Comparison of ENCODE assay signal across 14 cellular contexts in the genomic region with DNA sequence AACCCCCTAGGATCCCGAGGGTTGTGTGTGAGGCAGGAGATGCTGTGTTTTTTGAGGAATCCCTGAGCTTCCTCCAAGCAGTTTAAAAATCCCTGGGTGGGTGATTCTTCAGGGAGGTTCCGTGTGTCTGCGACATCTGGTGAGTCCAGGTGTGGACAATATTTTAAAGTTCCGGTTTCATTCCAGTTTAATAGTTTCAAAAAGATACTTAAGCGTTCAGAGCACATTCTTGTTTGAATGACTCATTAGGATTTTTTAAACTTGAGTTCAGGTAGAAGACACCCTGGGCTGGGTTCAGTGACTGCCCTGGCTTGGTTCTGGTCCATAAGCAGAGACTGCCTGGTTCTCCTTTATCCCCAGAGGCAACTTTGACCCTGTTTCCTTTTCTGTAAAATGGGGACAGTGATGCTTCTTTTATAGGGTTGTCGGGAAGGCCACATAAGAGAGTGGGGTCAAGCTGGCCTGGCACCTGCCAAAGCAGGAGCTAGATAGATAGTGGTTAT.
DNase-seq lines count a peak whose midpoint lies in the region; ATAC-seq and TF ChIP-seq lines count a peak whose summit lies in the region.
"Had no signal": no experiment of that assay in that cellular context is flagged by ENCODE, and none has a peak within 500 bp of the region (broad histone marks: within the 10 kb centered on the region; RNA-seq: fewer than 3 reads in every experiment).

No MANE protein-coding gene starts in this region.

- peaks cover 92% of the 10 kb centered on the region for H3K4me1 Mint-ChIP-seq in dendritic cell treated with granulocyte-macrophage colony-stimulating factor and Interleukin-4, amounts not matched to agents 40 ng/mL and 50 ng/mL, for 4 days (ENCODE audit: low read depth)

- no peak overlapping the region for H3K4me3 Mint-ChIP-seq in dendritic cell treated with granulocyte-macrophage colony-stimulating factor and Interleukin-4, amounts not matched to agents 40 ng/mL and 50 ng/mL, for 4 days
- H3K4me3 Mint-ChIP-seq: neural crest cell had no signal

- peak overlapping the region; percentile 91 for H3K4me2 ChIP-seq in DOHH2 (ENCODE audit: low read length)
- H3K4me2 ChIP-seq in OCI-LY1 (ENCODE audit: low read length), result peak overlapping the region; percentile 82
- H3K4me2 ChIP-seq in skeletal muscle satellite cell (ENCODE audit: low read length), result peak overlapping the region; percentile 68

- H3K27ac Mint-ChIP-seq in dendritic cell treated with granulocyte-macrophage colony-stimulating factor and Interleukin-4, amounts not matched to agents 40 ng/mL and 50 ng/mL, for 4 days, result peak overlapping the region; percentile 12

- H3K9me3 ChIP-seq in DOHH2 (ENCODE audit: control insufficient read depth, insufficient read depth, low read length) (no peaks in the 10 kb centered on the region), OCI-LY1 (ENCODE audit: low read length) (no peaks in the 10 kb centered on the region), skeletal muscle satellite cell (replicated peaks; ENCODE audit: low read length) (no peaks in the 10 kb centered on the region)
- H3K9me3 ChIP-seq: SJCRH30 had no signal

- H3K27ac ChIP-seq in DOHH2 (ENCODE audit: low read depth, low read length) (no peak overlapping the region; the same call in 1 of the 2 replicates), OCI-LY1 (ENCODE audit: low read depth, low read length, poor library complexity, severe bottlenecking) (peak overlapping the region; percentile 94)
- H3K27ac ChIP-seq: HL-60, SJCRH30 had no signal

- H3K27me3 Mint-ChIP-seq in dendritic cell treated with granulocyte-macrophage colony-stimulating factor and Interleukin-4, amounts not matched to agents 40 ng/mL and 50 ng/mL, for 4 days, result no peaks in the 10 kb centered on the region

- no peak for DNase-seq in NCI-H2081 treated with DMSO at 0.1 percent for 48 hours (lab: John Stamatoyannopoulos, UW)
- DNase-seq: activated CD4-positive, alpha-beta T cell treated with anti-CD3 and anti-CD28 coated beads for 4 hours; DMS53; NCI-H446; stimulated activated CD8-positive, alpha-beta memory T cell treated with anti-CD3 and anti-CD28 coated beads, Interleukin-4, amount 100 ng/mL, for 48 hours had no signal

- H3K79me2 ChIP-seq in DOHH2 (ENCODE audit: control insufficient read depth, low read length) (no peaks in the 10 kb centered on the region), OCI-LY1 (ENCODE audit: insufficient read depth, low read length) (no peaks in the 10 kb centered on the region)

- TF ChIP-seq CTCF in DOHH2 (IDR thresholded peaks at IDR 0.05; ENCODE audit: low read depth, low read length, poor library complexity, severe bottlenecking) (no peak), OCI-LY1 (IDR thresholded peaks at IDR 0.05; ENCODE audit: low read length) (no peak)

- H3K4me3 ChIP-seq in DOHH2 (ENCODE audit: low read length) (peak overlapping the region; percentile 51), OCI-LY1 (ENCODE audit: low read depth, low read length, poor library complexity, severe bottlenecking) (peak overlapping the region; percentile 60), skeletal muscle satellite cell (ENCODE audit: low read length) (no peak overlapping the region)
- H3K4me3 ChIP-seq: SJCRH30 had no signal

- H3K9me2 ChIP-seq in DOHH2 (replicated peaks; ENCODE audit: control insufficient read depth, low read length), result no peaks in the 10 kb centered on the region
- H3K9me2 ChIP-seq in OCI-LY1 (ENCODE audit: low read depth, low read length), result no peaks in the 10 kb centered on the region

- no peaks in the 10 kb centered on the region for H4K20me1 ChIP-seq in DOHH2 (ENCODE audit: control insufficient read depth, insufficient read depth, low read depth, low read length)
- H4K20me1 ChIP-seq in OCI-LY1 (ENCODE audit: insufficient read depth, low read length), result no peaks in the 10 kb centered on the region

- ATAC-seq in GM19463 (IDR thresholded peaks at IDR 0.05; ENCODE audit: unreplicated experiment) (no peak), GM21526 (IDR thresholded peaks at IDR 0.05; ENCODE audit: low FRiP score, unreplicated experiment) (no peak)

- peak overlapping the region; percentile 72 for H3K9ac ChIP-seq in OCI-LY1 (ENCODE audit: low read length)
- H3K9ac ChIP-seq in skeletal muscle satellite cell (ENCODE audit: low read depth, low read length), result no peak overlapping the region

- intact Hi-C loops in dendritic cell treated with granulocyte-macrophage colony-stimulating factor and Interleukin-4, amounts not matched to agents 40 ng/mL and 50 ng/mL, for 4 days (cut with micrococcal nuclease), result loop anchor here (5.0 kb wide), 2 partner anchors 35 to 60 kb away; no protein-coding TSS in a partner anchor

- H3K4me1 ChIP-seq in DOHH2 (ENCODE audit: control insufficient read depth, low read length), result peaks cover 55% of the 10 kb centered on the region
- peaks cover 49% of the 10 kb centered on the region for H3K4me1 ChIP-seq in OCI-LY1 (ENCODE audit: insufficient read depth, low read length, severe bottlenecking)
- H3K4me1 ChIP-seq in skeletal muscle satellite cell (ENCODE audit: control insufficient read depth, insufficient read depth, low read length), result peaks cover 48% of the 10 kb centered on the region

- no peaks in the 10 kb centered on the region for H3K9me3 Mint-ChIP-seq in dendritic cell treated with granulocyte-macrophage colony-stimulating factor and Interleukin-4, amounts not matched to agents 40 ng/mL and 50 ng/mL, for 4 days
- H3K9me3 Mint-ChIP-seq: neural crest cell had no signal

- 0 out of 2 replicates have a peak, but pooled peaks cover 5% of the 10 kb centered on the region for H3K36me3 ChIP-seq in DOHH2 (ENCODE audit: control insufficient read depth, low read length)
- H3K36me3 ChIP-seq in OCI-LY1 (ENCODE audit: insufficient read depth, low read length), result peaks cover 10% of the 10 kb centered on the region
- H3K36me3 ChIP-seq in skeletal muscle satellite cell (ENCODE audit: insufficient read depth, low read length), result peaks cover 18% of the 10 kb centered on the region

- no peak overlapping the region for H2AFZ ChIP-seq in OCI-LY1 (ENCODE audit: low read length)

- H3F3A ChIP-seq in DOHH2 (ENCODE audit: control insufficient read depth, insufficient read depth), result peaks cover 6% of the 10 kb centered on the region
- no peaks in the 10 kb centered on the region for H3F3A ChIP-seq in OCI-LY1 (ENCODE audit: insufficient read depth, low read length)

- no peaks in the 10 kb centered on the region for H3K27me3 ChIP-seq in DOHH2 (ENCODE audit: control insufficient read depth, low read length)
- no peaks in the 10 kb centered on the region for H3K27me3 ChIP-seq in OCI-LY1 (ENCODE audit: insufficient read depth, low read length)
- no peaks in the 10 kb centered on the region for H3K27me3 ChIP-seq in skeletal muscle satellite cell (ENCODE audit: control insufficient read depth, insufficient read depth, low read length)
- H3K27me3 ChIP-seq: SJCRH30 had no signal

- H3K36me3 Mint-ChIP-seq in dendritic cell treated with granulocyte-macrophage colony-stimulating factor and Interleukin-4, amounts not matched to agents 40 ng/mL and 50 ng/mL, for 4 days (ENCODE audit: low read depth), result peaks cover 45% of the 10 kb centered on the region
